Comparison of ENCODE assay signal across 15 cellular contexts in genomic region chr11:46364056-46364455, GRCh38. TPM values are rescaled to one million over a fixed set of nuclear protein-coding genes. Genes with fewer than 3 reads are reported as not detected.
A peak's percentile ranks its signal among the peaks of the same experiment; 100 is the strongest.
DNase-seq lines count a peak whose midpoint lies in the region; ATAC-seq and TF ChIP-seq lines count a peak whose summit lies in the region.
"Had no signal": no experiment of that assay in that cellular context is flagged by ENCODE, and none has a peak within 500 bp of the region (broad histone marks: within the 10 kb centered on the region; RNA-seq: fewer than 3 reads in every experiment).

No MANE protein-coding gene starts in this region.

- H3K9me3 ChIP-seq in CD4-positive, alpha-beta memory T cell (ENCODE audit: control insufficient read depth in 1 of 2, low read length in 2 of 2): no peaks in the 10 kb centered on the region
- no peaks in the 10 kb centered on the region for H3K9me3 ChIP-seq in PC-9 (ENCODE audit: insufficient read depth, low read depth)

- CTCF ChIA-PET in CD4-positive, alpha-beta memory T cell (lab: Charles Lee; ENCODE audit: partially characterized antibody): interaction anchor here (15.2 kb wide), 1 partner anchor 14 kb away, joined by 469 read pairs; the partner anchor contains the start of gene DGKZ
- CTCF ChIA-PET in PC-9 (lab: Charles Lee): interaction anchor here (1.3 kb wide), 1 partner anchor 120 kb away, joined by 3 read pairs; no protein-coding TSS in a partner anchor

- DNase-seq in CD4-positive, alpha-beta memory T cell: peak in 1 of 5 donors; percentile 3
- no peak for DNase-seq in PC-9
- DNase-seq in endothelial cell (ENCODE audit: low spot score): no peak
- no peak for DNase-seq in osteocyte (ENCODE audit: extremely low spot score, unreplicated experiment)
- DNase-seq in KG1 (lab: John Stamatoyannopoulos, UW): no peak
- no peak for DNase-seq in type B pancreatic cell (ENCODE audit: extremely low spot score, unreplicated experiment)
- DNase-seq: cerebellar nuclear complex; MM.1S; NCI-H345; RPMI8226; stimulated activated CD4-positive, alpha-beta T cell treated with anti-CD3 and anti-CD28 coated beads, Interleukin-1b, Interleukin-23, amount 100 ng/mL, for 48 hours; stimulated activated naive B cell treated with anti-CD40 and anti-IgM and Interleukin-4, amounts not matched to agents 10 μg/mL and 1 μg/mL and 100 μg/mL, for 72 hours had no signal

- no peaks in the 10 kb centered on the region for H3K9me3 Mint-ChIP-seq in CD4-positive, alpha-beta memory T cell
- H3K9me3 Mint-ChIP-seq in endothelial cell (ENCODE audit: unreplicated experiment): no peaks in the 10 kb centered on the region
- H3K9me3 Mint-ChIP-seq in osteocyte (ENCODE audit: unreplicated experiment): no peaks in the 10 kb centered on the region
- H3K9me3 Mint-ChIP-seq in type B pancreatic cell: no peaks in the 10 kb centered on the region
- H3K9me3 Mint-ChIP-seq: activated T-helper 1 cell treated with anti-CD3 and anti-CD28 coated beads, Interleukin-12 subunit alpha, Interleukin-12 subunit beta, Interleukin-2, Interleukin-4 antibody, amounts not matched to agents 30 ng/mL and 10 ng/mL and 1 ng/mL, durations not matched to agents 14 hours and 24 hours and 36 hours; stimulated activated naive B cell treated with anti-CD40 and anti-IgM and Interleukin-4, amounts not matched to agents 10 μg/mL and 1 μg/mL and 100 μg/mL, for 72 hours had no signal

- intact Hi-C loops in CD4-positive, alpha-beta memory T cell (cut with micrococcal nuclease): no loop called here
- intact Hi-C loops in PC-9 (cut with micrococcal nuclease; ENCODE audit: unreplicated experiment): loop anchor here (5.0 kb wide), 1 partner anchor 253 kb away; the partner anchor contains the start of genes ATG13 and HARBI1

- peaks cover 14% of the 10 kb centered on the region; the same call in 1 of the 2 replicates for H3F3A ChIP-seq in PC-9 (ENCODE audit: insufficient read depth, low read depth)

- peaks cover 29% of the 10 kb centered on the region for H3K36me3 ChIP-seq in CD4-positive, alpha-beta memory T cell (ENCODE audit: insufficient read depth, low read length)
- no peaks in the 10 kb centered on the region for H3K36me3 ChIP-seq in PC-9 (ENCODE audit: low read depth)

- H3K4me3 Mint-ChIP-seq in CD4-positive, alpha-beta memory T cell: peak overlapping the region in 4 of 8 donors; percentile 4 to 46 (median 20)
- H3K4me3 Mint-ChIP-seq in endothelial cell (ENCODE audit: unreplicated experiment) (no peak overlapping the region), osteocyte (ENCODE audit: unreplicated experiment) (no peak overlapping the region), type B pancreatic cell (no peak overlapping the region)
- H3K4me3 Mint-ChIP-seq: activated T-helper 1 cell treated with anti-CD3 and anti-CD28 coated beads, Interleukin-12 subunit alpha, Interleukin-12 subunit beta, Interleukin-2, Interleukin-4 antibody, amounts not matched to agents 30 ng/mL and 10 ng/mL and 1 ng/mL, durations not matched to agents 14 hours and 24 hours and 36 hours; stimulated activated naive B cell treated with anti-CD40 and anti-IgM and Interleukin-4, amounts not matched to agents 10 μg/mL and 1 μg/mL and 100 μg/mL, for 72 hours had no signal

- BruUV-seq in PC-9 (replicated peaks; lab: Mats Ljungman, UMichigan): no TSS peak

- no peak for ATAC-seq in GM18909 (IDR thresholded peaks at IDR 0.05; ENCODE audit: poor library complexity, unreplicated experiment)
- ATAC-seq in HG02852 (IDR thresholded peaks at IDR 0.05; ENCODE audit: unreplicated experiment): no peak
- ATAC-seq: stimulated activated naive B cell treated with anti-CD40 and anti-IgM and Interleukin-4, amounts not matched to agents 10 μg/mL and 1 μg/mL and 100 μg/mL, for 72 hours had no signal

- no peaks in the 10 kb centered on the region for H3K9me2 ChIP-seq in PC-9 (ENCODE audit: insufficient read depth)

- H4K20me1 ChIP-seq in PC-9 (ENCODE audit: insufficient read depth): peaks cover 11% of the 10 kb centered on the region; the same call in 1 of the 2 replicates

- peaks cover 27 to 81% (median 54%) of the 10 kb centered on the region in 4 donors for H3K4me1 Mint-ChIP-seq in CD4-positive, alpha-beta memory T cell
- H3K4me1 Mint-ChIP-seq in endothelial cell (ENCODE audit: unreplicated experiment) (peaks cover 19% of the 10 kb centered on the region), osteocyte (ENCODE audit: unreplicated experiment) (peaks cover 57% of the 10 kb centered on the region), type B pancreatic cell (ENCODE audit: unreplicated experiment) (peaks cover 28% of the 10 kb centered on the region)

- H3K27me3 Mint-ChIP-seq in CD4-positive, alpha-beta memory T cell: no peaks in the 10 kb centered on the region
- peaks cover 13% of the 10 kb centered on the region for H3K27me3 Mint-ChIP-seq in endothelial cell (ENCODE audit: unreplicated experiment)
- no peaks in the 10 kb centered on the region for H3K27me3 Mint-ChIP-seq in osteocyte (ENCODE audit: unreplicated experiment)
- H3K27me3 Mint-ChIP-seq in type B pancreatic cell: no peaks in the 10 kb centered on the region
- H3K27me3 Mint-ChIP-seq: stimulated activated naive B cell treated with anti-CD40 and anti-IgM and Interleukin-4, amounts not matched to agents 10 μg/mL and 1 μg/mL and 100 μg/mL, for 72 hours had no signal

- peaks cover 82% of the 10 kb centered on the region for H3K4me1 ChIP-seq in CD4-positive, alpha-beta memory T cell (ENCODE audit: insufficient read depth, low read length)
- H3K4me1 ChIP-seq in PC-9 (replicated peaks; ENCODE audit: insufficient read depth): peaks cover 22% of the 10 kb centered on the region

- no peak overlapping the region for H3K4me3 ChIP-seq in CD4-positive, alpha-beta memory T cell (ENCODE audit: low read length in 2 of 2)
- no peak overlapping the region for H3K4me3 ChIP-seq in PC-9

- no peak overlapping the region for H3K27ac ChIP-seq in CD4-positive, alpha-beta memory T cell (ENCODE audit: low read depth, low read length)
- no peak overlapping the region for H3K27ac ChIP-seq in PC-9

- TF ChIP-seq CTCF in PC-9 (conservative IDR thresholded peaks at IDR 0.05) (peak; percentile 57; the same call in 1 of the 2 replicates), endothelial cell (IDR thresholded peaks at IDR 0.05; ENCODE audit: unreplicated experiment) (no peak), osteocyte (IDR thresholded peaks at IDR 0.05) (no peak), type B pancreatic cell (conservative IDR thresholded peaks at IDR 0.05) (no peak)

- peaks cover 5 to 35% of the 10 kb centered on the region in 2 donors for H3K36me3 Mint-ChIP-seq in CD4-positive, alpha-beta memory T cell
- H3K36me3 Mint-ChIP-seq in endothelial cell (ENCODE audit: low read depth, unreplicated experiment): peaks cover 11% of the 10 kb centered on the region
- no peaks in the 10 kb centered on the region for H3K36me3 Mint-ChIP-seq in osteocyte (ENCODE audit: unreplicated experiment)
- H3K36me3 Mint-ChIP-seq in type B pancreatic cell: no peaks in the 10 kb centered on the region

- no peaks in the 10 kb centered on the region for H3K27me3 ChIP-seq in CD4-positive, alpha-beta memory T cell (ENCODE audit: insufficient read depth, low read length)
- H3K27me3 ChIP-seq in PC-9 (ENCODE audit: insufficient read depth, low read depth): no peaks in the 10 kb centered on the region

- H3K27ac Mint-ChIP-seq in CD4-positive, alpha-beta memory T cell: peak overlapping the region in 6 of 7 donors; percentile 36 to 69 (median 50)
- H3K27ac Mint-ChIP-seq in endothelial cell (ENCODE audit: unreplicated experiment) (peak overlapping the region; percentile 93), osteocyte (ENCODE audit: unreplicated experiment) (peak overlapping the region; percentile 97), type B pancreatic cell (no peak overlapping the region)
- H3K27ac Mint-ChIP-seq: activated T-helper 1 cell treated with anti-CD3 and anti-CD28 coated beads, Interleukin-12 subunit alpha, Interleukin-12 subunit beta, Interleukin-2, Interleukin-4 antibody, amounts not matched to agents 30 ng/mL and 10 ng/mL and 1 ng/mL, durations not matched to agents 14 hours and 24 hours and 36 hours; stimulated activated naive B cell treated with anti-CD40 and anti-IgM and Interleukin-4, amounts not matched to agents 10 μg/mL and 1 μg/mL and 100 μg/mL, for 72 hours had no signal

- peak overlapping the region; percentile 90 for H3K4me2 ChIP-seq in PC-9

- H2AFZ ChIP-seq in PC-9: no peak overlapping the region

- H3K79me2 ChIP-seq in PC-9 (ENCODE audit: low read depth): peaks cover 13% of the 10 kb centered on the region

- POLR2A ChIA-PET in CD4-positive, alpha-beta memory T cell (lab: Charles Lee; ENCODE audit: partially characterized antibody): interaction anchor here (19.9 kb wide), 1 partner anchor 13 kb away, joined by 334 read pairs; the partner anchor contains the start of gene DGKZ
- POLR2A ChIA-PET in PC-9 (lab: Charles Lee; ENCODE audit: unreplicated experiment): no interaction called here

RNA-seq across cellular contexts. Expression of gene DGKZ, which starts 16.8 kb away (rescaled TPM):
- 100 to 1,000 TPM; 230 to 235 TPM for total RNA-seq in CD4-positive, alpha-beta memory T cell
- polyA plus RNA-seq in CD4-positive, alpha-beta memory T cell: 10 to 100 TPM; 34.8 to 78.9 TPM
- total RNA-seq in PC-9 (2021) (49.3 and 67.5 TPM in 2 replicates), endothelial cell (ENCODE audit: unreplicated experiment) (127 TPM), osteocyte (48.6 and 49.9 TPM in 2 replicates), type B pancreatic cell (ENCODE audit: low replicate concordance) (50.0 and 57.6 TPM in 2 replicates)

RNA-seq across cellular contexts. Expression of gene MDK, which starts 17.4 kb away (rescaled TPM):
- 1 to 10 TPM; 4.7 to 5.6 TPM for total RNA-seq in CD4-positive, alpha-beta memory T cell
- not detected for polyA plus RNA-seq in CD4-positive, alpha-beta memory T cell
- total RNA-seq in PC-9 (2021) (399 and 464 TPM in 2 replicates), endothelial cell (ENCODE audit: unreplicated experiment) (553 TPM), osteocyte (163 and 171 TPM in 2 replicates), type B pancreatic cell (ENCODE audit: low replicate concordance) (949 and 981 TPM in 2 replicates)

RNA-seq across cellular contexts. Expression of gene CHRM4, which starts 27.5 kb away (rescaled TPM):
- not detected for total RNA-seq in CD4-positive, alpha-beta memory T cell
- polyA plus RNA-seq in CD4-positive, alpha-beta memory T cell: under 1 TPM; 0.12 to 0.16 TPM
- total RNA-seq in PC-9 (2021) (0.31 TPM in 1 of 2 replicates, not detected in the other), endothelial cell (ENCODE audit: unreplicated experiment) (not detected), osteocyte (0.21 TPM in 1 of 2 replicates, not detected in the other), type B pancreatic cell (ENCODE audit: low replicate concordance) (0.98 and 1.0 TPM in 2 replicates)

Comparison
In these comparisons a context has a peak if more than half of its experiments do, and no peak if none do; other contexts are left out.
1. RNA of gene MDK, which starts 17.4 kb away (total RNA-seq): 949 to 981 TPM in type B pancreatic cell, 553 TPM in endothelial cell (single experiment), 399 to 464 TPM in PC-9 and 163 to 171 TPM in osteocyte; 4.7 to 5.6 TPM in CD4-positive, alpha-beta memory T cell; every median in the first group is over 10 times any median in the second.